In the genomic region with DNA sequence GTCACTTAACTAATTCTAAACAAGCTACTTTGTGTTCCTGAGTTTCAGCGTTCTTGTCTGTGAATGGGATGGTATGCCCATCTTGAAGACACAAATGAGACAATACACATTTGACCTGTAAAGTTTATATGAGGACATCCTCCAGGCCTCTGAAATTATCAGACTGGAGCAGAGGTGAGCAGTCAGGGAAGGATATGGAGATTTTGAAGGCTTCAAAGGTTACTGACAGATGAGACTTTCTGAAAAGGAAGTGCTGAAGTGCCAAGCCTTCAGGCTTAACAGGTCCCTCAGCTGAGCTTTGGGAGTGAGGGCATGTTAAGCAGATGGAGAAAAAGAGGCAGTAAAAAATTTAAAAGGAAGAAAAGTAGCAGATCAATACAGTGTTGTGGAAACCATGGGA, we compare ENCODE assay signal across 23 cellular contexts.
A peak's percentile ranks its signal among the peaks of the same experiment; 100 is the strongest.
DNase-seq lines count a peak whose midpoint lies in the region; ATAC-seq and TF ChIP-seq lines count a peak whose summit lies in the region.
"Had no signal": no experiment of that assay in that cellular context is flagged by ENCODE, and none has a peak within 500 bp of the region (broad histone marks: within the 10 kb centered on the region; RNA-seq: fewer than 3 reads in every experiment).

No MANE protein-coding gene starts in this region.

- intact Hi-C loops in mucosa of descending colon (cut with DNase I, micrococcal nuclease): no loop called here

- no peak for TF ChIP-seq CTCF in mucosa of descending colon (IDR thresholded peaks at IDR 0.05)
- no peak for TF ChIP-seq CTCF in upper lobe of left lung (IDR thresholded peaks at IDR 0.05)

- H3K4me3 ChIP-seq in esophagus (ENCODE audit: low read depth in 1 of 2, low read length in 2 of 2) (no peak overlapping the region), mucosa of descending colon (no peak overlapping the region), urinary bladder (ENCODE audit: low read depth, low read length) (no peak overlapping the region), upper lobe of left lung (no peak overlapping the region)
- H3K4me3 ChIP-seq: K562, SJSA1 had no signal

- H3K27me3 ChIP-seq in esophagus (ENCODE audit: control insufficient read depth in 1 of 2, insufficient read depth in 2 of 2, low read length in 2 of 2) (no peaks in the 10 kb centered on the region), upper lobe of left lung (no peaks in the 10 kb centered on the region)
- H3K27me3 ChIP-seq: SJSA1 had no signal

- ATAC-seq in activated T-cell treated with anti-CD3 and anti-CD28 coated beads, Interleukin-2, amount 50 U/mL, for 72 hours (replicated peaks in 1 of 2): no peak
- peak; percentile 55 for ATAC-seq in mucosa of descending colon
- no peak for ATAC-seq in upper lobe of left lung (ENCODE audit: low FRiP score in 2 of 2)
- ATAC-seq: HepG2, K562 had no signal

- H3K4me1 Mint-ChIP-seq in activated T-cell treated with anti-CD3 and anti-CD28 coated beads, Interleukin-2, amount 50 U/mL, for 72 hours (ENCODE audit: low read depth): peaks cover 5% of the 10 kb centered on the region

- no peaks in the 10 kb centered on the region for H3K27me3 Mint-ChIP-seq in activated T-cell treated with anti-CD3 and anti-CD28 coated beads, Interleukin-2, amount 50 U/mL, for 72 hours (ENCODE audit: low read depth)

- WGBS in esophagus, 2 donors: 88 to 95% methylated on average over 1 of the region's 1 CpG
- 87% methylated on average over 1 of the region's 1 CpG for WGBS in urinary bladder
- 72 to 77% methylated on average over 1 of the region's 1 CpG for WGBS in upper lobe of left lung, 2 donors

- H3K27ac Mint-ChIP-seq in activated T-cell treated with anti-CD3 and anti-CD28 coated beads, Interleukin-2, amount 50 U/mL, for 72 hours: peak overlapping the region; percentile 36

- H3K4me3 Mint-ChIP-seq in activated T-cell treated with anti-CD3 and anti-CD28 coated beads, Interleukin-2, amount 50 U/mL, for 72 hours: no peak overlapping the region

- H3K4me1 ChIP-seq in esophagus (ENCODE audit: control insufficient read depth in 2 of 2, insufficient read depth in 2 of 2, low read length in 1 of 2) (peaks cover 0 to 2% of the 10 kb centered on the region in 2 donors), mucosa of descending colon (ENCODE audit: low read depth) (no peaks in the 10 kb centered on the region), urinary bladder (ENCODE audit: insufficient read depth) (no peaks in the 10 kb centered on the region), upper lobe of left lung (no peaks in the 10 kb centered on the region)

- H3K27ac ChIP-seq in esophagus (ENCODE audit: low read depth in 2 of 2, low read length in 1 of 2) (peak overlapping the region; percentile 36 to 49), urinary bladder (ENCODE audit: low read depth) (peak overlapping the region; percentile 41), upper lobe of left lung (no peak overlapping the region)
- H3K27ac ChIP-seq: 22Rv1, SJSA1 had no signal

- peaks cover 3% of the 10 kb centered on the region in 2 donors for H3K36me3 Mint-ChIP-seq in activated T-cell treated with anti-CD3 and anti-CD28 coated beads, Interleukin-2, amount 50 U/mL, for 72 hours (ENCODE audit: insufficient read depth in 2 of 2)

- no peak for DNase-seq in activated T-cell treated with anti-CD3 and anti-CD28 coated beads, Interleukin-2, amount 50 U/mL, for 72 hours
- DNase-seq in activated T-cell treated with anti-CD3 and anti-CD28 coated beads, Interleukin-2, amount 50 U/mL, for 48 hours: no peak
- DNase-seq in mucosa of descending colon: no peak
- no peak for DNase-seq in upper lobe of left lung
- no peak for DNase-seq in SW 1271 (lab: John Stamatoyannopoulos, UW)
- DNase-seq in Ammon's horn (ENCODE audit: low spot score): no peak
- DNase-seq: Kasumi-1, NCI-H1092 treated with DMSO at 0.1 percent for 48 hours, NCI-H1436, NCI-H187, NCI-H2081 treated with DMSO at 0.1 percent for 48 hours, NCI-H2171, NCI-H345, NCI-H524 treated with DMSO at 0.1 percent for 48 hours, NCI-H774, Right ventricle myocardium superior, RPMI8226 had no signal

- TF ChIP-seq EP300 in upper lobe of left lung (IDR thresholded peaks at IDR 0.05): no peak

- H3K36me3 ChIP-seq in esophagus (ENCODE audit: control insufficient read depth in 2 of 2, insufficient read depth in 2 of 2, low read length in 1 of 2): no peaks in the 10 kb centered on the region
- H3K36me3 ChIP-seq in mucosa of descending colon (ENCODE audit: low read depth): no peaks in the 10 kb centered on the region
- no peaks in the 10 kb centered on the region for H3K36me3 ChIP-seq in urinary bladder (ENCODE audit: insufficient read depth)
- no peaks in the 10 kb centered on the region for H3K36me3 ChIP-seq in upper lobe of left lung
- H3K36me3 ChIP-seq: SJSA1 had no signal

- no peak for TF ChIP-seq POLR2A in upper lobe of left lung (IDR thresholded peaks at IDR 0.05)

- H3K9me3 ChIP-seq in esophagus (ENCODE audit: control insufficient read depth in 2 of 2, insufficient read depth in 1 of 2, low read depth in 1 of 2, low read length in 1 of 2) (no peaks in the 10 kb centered on the region), mucosa of descending colon (no peaks in the 10 kb centered on the region), upper lobe of left lung (no peaks in the 10 kb centered on the region)
- H3K9me3 ChIP-seq: SJSA1 had no signal

- H3K9me3 Mint-ChIP-seq in activated T-cell treated with anti-CD3 and anti-CD28 coated beads, Interleukin-2, amount 50 U/mL, for 72 hours: no peaks in the 10 kb centered on the region

Comparison
In these comparisons a context has a peak if more than half of its experiments do, and no peak if none do; other contexts are left out.
1. H3K27ac ChIP-seq: peak in esophagus (2 of 2) and urinary bladder (single experiment); none in upper lobe of left lung (0 of 4).